ENCODE assay signal across 18 cellular contexts in the genomic region with DNA sequence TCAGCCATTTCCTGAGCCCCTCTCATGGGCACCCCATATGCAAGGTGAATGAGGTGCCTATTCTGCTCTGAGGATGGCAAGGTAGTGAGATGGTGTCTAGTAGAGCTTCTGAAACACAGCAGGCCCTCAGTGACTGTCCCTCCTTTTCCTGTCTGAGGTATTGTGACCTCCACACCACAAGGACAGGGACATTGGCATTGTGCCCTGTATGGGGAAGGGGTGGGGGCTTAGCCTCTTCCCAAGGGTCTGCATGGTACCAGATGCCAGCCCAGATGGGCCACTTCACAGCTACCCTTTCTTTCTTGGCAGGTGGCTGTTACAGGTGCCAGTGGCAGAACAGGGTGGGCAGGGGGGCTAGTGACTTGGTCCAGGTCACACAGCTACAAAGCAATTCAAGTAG.
"Had no signal": no experiment of that assay in that cellular context is flagged by ENCODE, and none has a peak within 500 bp of the region (broad histone marks: within the 10 kb centered on the region; RNA-seq: fewer than 3 reads in every experiment).

No MANE protein-coding gene starts in this region.

- DNase-seq: activated CD4-positive, alpha-beta T cell treated with anti-CD3 and anti-CD28 coated beads for 36 hours; activated CD4-positive, alpha-beta T cell treated with anti-CD3 and anti-CD28 coated beads, Interleukin-2, amount 50 U/mL, for 4 hours; activated effector memory CD4-positive, alpha-beta T cell treated with anti-CD3 and anti-CD28 coated beads, Interleukin-2, amount 50 U/mL, for 16 hours; activated naive CD4-positive, alpha-beta T cell treated with anti-CD3 and anti-CD28 coated beads, Interleukin-2, amount 10 ng/mL, durations not matched to agents 7 days and 5 days; amygdala; central memory CD4-positive, alpha-beta T cell; colonic mucosa; hypothalamus; naive thymus-derived CD8-positive, alpha-beta T cell; stimulated activated naive CD4-positive, alpha-beta T cell treated with Interleukin-2 at 50 U/mL for 16 hours; T-helper 9 cell; thyroid gland had no signal

- FAIRE-seq: frontal cortex had no signal

- H3K4me3 ChIP-seq: colonic mucosa, esophagus muscularis mucosa, lung, neural progenitor cell, prostate gland, skin epidermis, thyroid gland had no signal

- H3K36me3 ChIP-seq: neural progenitor cell had no signal

- ATAC-seq: activated CD4-positive, alpha-beta T cell treated with anti-CD3 and anti-CD28 coated beads for 36 hours; naive thymus-derived CD8-positive, alpha-beta T cell had no signal

- H3K9me3 ChIP-seq: colonic mucosa, esophagus muscularis mucosa, prostate gland, thyroid gland had no signal

- H2AFZ ChIP-seq: neural progenitor cell had no signal

- H3K27me3 ChIP-seq: colonic mucosa, esophagus muscularis mucosa, neural progenitor cell, thyroid gland had no signal

- H3K4me1 ChIP-seq: colonic mucosa, prostate gland, thyroid gland had no signal

- H3K27ac ChIP-seq: colonic mucosa, esophagus muscularis mucosa, neural progenitor cell, prostate gland, skin epidermis, thyroid gland had no signal

- H3K9ac ChIP-seq: neural progenitor cell had no signal
